12 cellular contexts compared by ENCODE assay signal in the genomic region with DNA sequence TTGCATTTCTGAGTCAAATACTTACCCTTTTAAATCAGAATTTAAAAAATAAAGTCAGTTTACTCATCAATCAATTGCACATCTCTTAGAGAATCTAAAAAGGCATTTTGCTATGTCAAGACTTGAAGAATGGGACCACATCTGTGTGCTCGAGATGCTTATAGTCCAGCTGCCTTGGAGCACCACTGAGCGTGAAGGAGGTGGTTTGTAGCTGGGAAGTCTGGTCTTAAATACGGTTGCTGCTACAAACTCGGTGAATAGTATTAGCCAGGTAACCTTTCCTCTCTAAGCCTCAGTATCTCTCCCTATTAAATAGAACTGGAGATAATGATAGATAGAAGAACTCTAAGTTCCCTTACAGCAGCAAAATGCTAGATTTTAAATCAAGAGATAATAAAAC.
DNase-seq lines count a peak whose midpoint lies in the region; ATAC-seq, FAIRE-seq and TF ChIP-seq lines count a peak whose summit lies in the region.
"Had no signal": no experiment of that assay in that cellular context is flagged by ENCODE, and none has a peak within 500 bp of the region (broad histone marks: within the 10 kb centered on the region; RNA-seq: fewer than 3 reads in every experiment).

No MANE protein-coding gene starts in this region.

- H3K27me3 ChIP-seq in HCT116 (ENCODE audit: insufficient read depth, low read length) (no peaks in the 10 kb centered on the region), endothelial cell of umbilical vein (ENCODE audit: control insufficient read depth in 2 of 2, insufficient read depth in 2 of 2, low read length in 2 of 2) (peaks cover 0 to 3% of the 10 kb centered on the region in 2 experiments), ovary (no peaks in the 10 kb centered on the region)
- no peaks in the 10 kb centered on the region for H3K27me3 ChIP-seq in effector memory CD4-positive, alpha-beta T cell (replicated peaks; ENCODE audit: control insufficient read depth, insufficient read depth, low read length, poor library complexity, severe bottlenecking)

- H3K9ac ChIP-seq in HCT116 (ENCODE audit: low read length) (no peak overlapping the region), endothelial cell of umbilical vein (replicated peaks; ENCODE audit: extremely low read depth, insufficient read depth, low read length) (no peak overlapping the region)

- DNase-seq in HCT116 (ENCODE audit: low read depth, low spot score) (no peak), endothelial cell of umbilical vein (ENCODE audit: low read depth, low spot score) (no peak), ovary (peak in 1 of 5 donors; percentile 31), chondrocyte (ENCODE audit: low spot score) (no peak), NCI-H1694 (lab: John Stamatoyannopoulos, UW) (no peak)
- no peak for DNase-seq in effector memory CD4-positive, alpha-beta T cell

- H2AFZ ChIP-seq in HCT116 (ENCODE audit: low read depth, low read length, poor library complexity, severe bottlenecking) = no peak overlapping the region
- no peak overlapping the region for H2AFZ ChIP-seq in endothelial cell of umbilical vein (ENCODE audit: low read depth, low read length)

- H3K36me3 ChIP-seq in HCT116 (ENCODE audit: control insufficient read depth in 1 of 2, insufficient read depth in 2 of 2, low read length in 2 of 2) = no peaks in the 10 kb centered on the region
- H3K36me3 ChIP-seq in endothelial cell of umbilical vein (ENCODE audit: control insufficient read depth in 2 of 2, extremely low read depth in 1 of 2, insufficient read depth in 2 of 2, low read length in 2 of 2) = no peaks in the 10 kb centered on the region
- H3K36me3 ChIP-seq in ovary = no peaks in the 10 kb centered on the region
- no peaks in the 10 kb centered on the region for H3K36me3 ChIP-seq in effector memory CD4-positive, alpha-beta T cell (ENCODE audit: control insufficient read depth, insufficient read depth, low read length)

- ATAC-seq in HCT116 (no peak), SK-N-SH treated with all-trans-retinoic acid at 6 μM for 48 hours (peak; percentile 28; the same call in 2 of the 3 replicates), GM19397 (IDR thresholded peaks at IDR 0.05; ENCODE audit: unreplicated experiment) (no peak)

- no peaks in the 10 kb centered on the region for H3K79me2 ChIP-seq in HCT116 (ENCODE audit: insufficient read depth, low read length)
- H3K79me2 ChIP-seq in endothelial cell of umbilical vein (ENCODE audit: control insufficient read depth, insufficient read depth, low read length) = no peaks in the 10 kb centered on the region

- no peak overlapping the region for H3K27ac Mint-ChIP-seq in chondrocyte (ENCODE audit: unreplicated experiment)
- H3K27ac Mint-ChIP-seq: activated CD4-positive, alpha-beta T cell treated with anti-CD3 and anti-CD28 coated beads, Interleukin-2, amount 10 ng/mL, durations not matched to agents 24 days and 14 days; activated naive CD4-positive, alpha-beta T cell treated with anti-CD3 and anti-CD28 coated beads for 36 hours; IgD-negative memory B cell had no signal

- H3K4me2 ChIP-seq in HCT116 (ENCODE audit: low read length) (peak overlapping the region; percentile 29), endothelial cell of umbilical vein (ENCODE audit: insufficient read depth, low read length) (peak overlapping the region; percentile 59)

- H4K20me1 ChIP-seq in HCT116 (ENCODE audit: insufficient read depth) (no peaks in the 10 kb centered on the region), endothelial cell of umbilical vein (replicated peaks; ENCODE audit: control insufficient read depth, extremely low read depth, insufficient read depth, low read length) (no peaks in the 10 kb centered on the region)

- H3K27ac ChIP-seq in HCT116 (ENCODE audit: low read depth, low read length) = no peak overlapping the region
- no peak overlapping the region for H3K27ac ChIP-seq in endothelial cell of umbilical vein (ENCODE audit: insufficient read depth, low read depth, low read length)
- H3K27ac ChIP-seq in ovary = peak overlapping the region in 1 of 2 donors; percentile 62
- no peak overlapping the region for H3K27ac ChIP-seq in effector memory CD4-positive, alpha-beta T cell (ENCODE audit: insufficient read depth, low read length, poor library complexity, severe bottlenecking)

- dilution Hi-C loops in endothelial cell of umbilical vein (cut with MboI; ENCODE audit: extremely low pct_ligation_motif_present, low sequenced_read_pairs) = no loop called here

- H3K9me1 ChIP-seq in endothelial cell of umbilical vein (replicated peaks; ENCODE audit: control insufficient read depth, extremely low read depth, insufficient read depth, low read length) = no peaks in the 10 kb centered on the region

- RAD21 ChIA-PET in HCT116 (lab: Charles Lee; ENCODE audit: low non-redundant PET in 1 of 2, low total read pairs in 2 of 2, uncharacterized antibody in 2 of 2, unreplicated experiment in 2 of 2) = interaction anchor here (0.6 to 1.8 kb wide), 5 partner anchors 290 to 1177 kb away, joined by 3 to 7 read pairs (median 4); a partner anchor contains a TSS

- BruUV-seq in HCT116 (replicated peaks; lab: Mats Ljungman, UMichigan) (no TSS peak), endothelial cell of umbilical vein (replicated peaks; lab: Mats Ljungman, UMichigan) (no TSS peak)

- no peak for FAIRE-seq in endothelial cell of umbilical vein (lab: Jason Lieb, UNC)

- TF ChIP-seq POLR2A in HCT116 (IDR thresholded peaks at IDR 0.05; ENCODE audit: borderline replicate concordance, extremely low read depth, insufficient read depth, insufficient read length) = no peak
- TF ChIP-seq POLR2A in endothelial cell of umbilical vein (IDR thresholded peaks at IDR 0.05; ENCODE audit: low read depth, low read length) = no peak
- TF ChIP-seq POLR2A in ovary (IDR thresholded peaks at IDR 0.05) = no peak

- H3K36me3 Mint-ChIP-seq in chondrocyte (ENCODE audit: low read depth) = no peaks in the 10 kb centered on the region
- H3K36me3 Mint-ChIP-seq: IgD-negative memory B cell had no signal

- H3K9me2 ChIP-seq in HCT116 (ENCODE audit: insufficient read depth) = no peaks in the 10 kb centered on the region

- H3K4me1 ChIP-seq in HCT116 (ENCODE audit: control insufficient read depth in 1 of 2, insufficient read depth in 2 of 2, low read length in 2 of 2) (peaks cover 0 to 3% of the 10 kb centered on the region in 2 experiments; a peak in 2 of 4 replicates), endothelial cell of umbilical vein (ENCODE audit: control insufficient read depth, extremely low read depth, insufficient read depth, low read length) (peaks cover 22% of the 10 kb centered on the region), ovary (ENCODE audit: insufficient read depth) (no peaks in the 10 kb centered on the region)
- H3K4me1 ChIP-seq in effector memory CD4-positive, alpha-beta T cell (ENCODE audit: control insufficient read depth, insufficient read depth, low read length, poor library complexity, severe bottlenecking) = peaks cover 2% of the 10 kb centered on the region

- TF ChIP-seq RAD21 in HCT116 (IDR thresholded peaks at IDR 0.05; ENCODE audit: low read depth) = no peak

- POLR2A ChIA-PET in HCT116 (lab: Charles Lee) = no interaction called here
- POLR2A ChIA-PET in endothelial cell of umbilical vein (lab: Charles Lee) = no interaction called here

- no peak overlapping the region for H3K4me3 Mint-ChIP-seq in chondrocyte (ENCODE audit: unreplicated experiment)
- H3K4me3 Mint-ChIP-seq: activated CD4-positive, alpha-beta T cell treated with anti-CD3 and anti-CD28 coated beads, Interleukin-2, amount 10 ng/mL, durations not matched to agents 24 days and 14 days; activated naive CD4-positive, alpha-beta T cell treated with anti-CD3 and anti-CD28 coated beads for 36 hours; central memory CD8-positive, alpha-beta T cell; IgD-negative memory B cell had no signal

- TF ChIP-seq EP300 in ovary (IDR thresholded peaks at IDR 0.05) = no peak

- no peaks in the 10 kb centered on the region for H3K9me3 ChIP-seq in HCT116 (ENCODE audit: control insufficient read depth in 1 of 2, insufficient read depth in 1 of 2, low read depth in 1 of 2, low read length in 2 of 2)
- H3K9me3 ChIP-seq in endothelial cell of umbilical vein (replicated peaks; ENCODE audit: control insufficient read depth, insufficient read depth, low read length) = no peaks in the 10 kb centered on the region
- H3K9me3 ChIP-seq in ovary = no peaks in the 10 kb centered on the region
- no peaks in the 10 kb centered on the region for H3K9me3 ChIP-seq in effector memory CD4-positive, alpha-beta T cell (ENCODE audit: control insufficient read depth, low read length)

- H3K9me3 Mint-ChIP-seq in chondrocyte (ENCODE audit: low read depth) = no peaks in the 10 kb centered on the region
- H3K9me3 Mint-ChIP-seq: activated CD4-positive, alpha-beta T cell treated with anti-CD3 and anti-CD28 coated beads, Interleukin-2, amount 10 ng/mL, durations not matched to agents 24 days and 14 days; activated naive CD4-positive, alpha-beta T cell treated with anti-CD3 and anti-CD28 coated beads for 36 hours; central memory CD8-positive, alpha-beta T cell; IgD-negative memory B cell had no signal

- no peak overlapping the region for H3K4me3 ChIP-seq in HCT116 (replicated peaks in 1 of 2; ENCODE audit: low read depth in 1 of 2, low read length in 2 of 2)
- H3K4me3 ChIP-seq in endothelial cell of umbilical vein (replicated peaks in 1 of 3; ENCODE audit: insufficient read depth in 1 of 3, low read depth in 1 of 3, low read length in 3 of 3) = no peak overlapping the region
- peak overlapping the region; percentile 28 for H3K4me3 ChIP-seq in ovary
- no peak overlapping the region for H3K4me3 ChIP-seq in effector memory CD4-positive, alpha-beta T cell (ENCODE audit: insufficient read depth, low read depth, low read length, poor library complexity, severe bottlenecking)

- no peaks in the 10 kb centered on the region for H3K27me3 Mint-ChIP-seq in chondrocyte (ENCODE audit: low read depth)
- H3K27me3 Mint-ChIP-seq: central memory CD8-positive, alpha-beta T cell had no signal

- peaks cover 29% of the 10 kb centered on the region for H3K4me1 Mint-ChIP-seq in chondrocyte (ENCODE audit: low read depth)
- H3K4me1 Mint-ChIP-seq: activated CD4-positive, alpha-beta T cell treated with anti-CD3 and anti-CD28 coated beads, Interleukin-2, amount 10 ng/mL, durations not matched to agents 24 days and 14 days; central memory CD8-positive, alpha-beta T cell had no signal

- CTCF ChIA-PET in HCT116 (lab: Charles Lee) (interaction anchor here (0.7 to 3.1 kb wide), 13 partner anchors 15 to 1222 kb away, joined by 3 to 26 read pairs (median 4); a partner anchor contains a TSS), endothelial cell of umbilical vein (lab: Charles Lee) (interaction anchor here (0.6 to 3.8 kb wide), 61 partner anchors 10 to 1262 kb away, joined by 3 to 135 read pairs (median 6); a partner anchor contains a TSS)

- TF ChIP-seq CTCF in HCT116 (IDR thresholded peaks at IDR 0.05 in 2 of 3, conservative IDR thresholded peaks at IDR 0.05 in 1 of 3; ENCODE audit: borderline replicate concordance in 1 of 3, insufficient read depth in 1 of 3, low read depth in 2 of 3, low read length in 2 of 3) (no peak), endothelial cell of umbilical vein (IDR thresholded peaks at IDR 0.05; ENCODE audit: extremely low read depth in 1 of 2, insufficient read depth in 1 of 2, low read depth in 1 of 2, low read length in 2 of 2) (no peak), ovary (IDR thresholded peaks at IDR 0.05) (no peak), chondrocyte (IDR thresholded peaks at IDR 0.05) (no peak)

- 5 to 15% (median 8%) methylated on average over 4 of the region's 4 CpGs for WGBS in ovary, 3 donors

- intact Hi-C loops in HCT116 (cut with micrococcal nuclease) = loop anchor here (2.0 to 10.0 kb wide), 5 partner anchors 124 to 1224 kb away; a partner anchor contains a TSS
- intact Hi-C loops in endothelial cell of umbilical vein (cut with micrococcal nuclease) = loop anchor here (1.0 to 10.0 kb wide), 6 partner anchors 55 to 849 kb away; no protein-coding TSS in a partner anchor
- intact Hi-C loops in ovary (cut with DNase I) = loop anchor here in 3 of 4 donors (5.0 to 10.0 kb wide), 6 partner anchors 272 to 1182 kb away; a partner anchor contains a TSS
